In genomic region chr18:33918571-33918970, GRCh38 we compare ENCODE assay signal across 21 cellular contexts.
"Had no signal": no experiment of that assay in that cellular context is flagged by ENCODE, and none has a peak within 500 bp of the region (broad histone marks: within the 10 kb centered on the region; RNA-seq: fewer than 3 reads in every experiment).

No MANE protein-coding gene starts in this region.

- H3K9me3 ChIP-seq: esophagus muscularis mucosa, gastrocnemius medialis, left ventricle myocardium inferior, lower lobe of right lung, spleen, tibial artery, upper lobe of right lung, vagina had no signal

- ATAC-seq: effector memory CD8-positive, alpha-beta T cell; gastrocnemius medialis; lower lobe of right lung; natural killer cell; sciatic nerve; stimulated activated memory B cell treated with anti-CD40 and anti-IgM and Interleukin-4, amounts not matched to agents 10 μg/mL and 1 μg/mL and 100 μg/mL, for 72 hours; upper lobe of right lung had no signal

- H3K9me3 Mint-ChIP-seq: neural crest cell had no signal

- H3K4me3 ChIP-seq: esophagus muscularis mucosa, gastrocnemius medialis, left ventricle myocardium inferior, lower lobe of right lung, spleen, tibial artery, upper lobe of right lung, vagina had no signal

- DNase-seq: effector memory CD8-positive, alpha-beta T cell; gastrocnemius medialis; islet precursor cell; left ventricle myocardium inferior; lower lobe of right lung; natural killer cell; spleen; stimulated activated CD4-positive, alpha-beta T cell treated with anti-CD3 and anti-CD28 coated beads, Interleukin-15, amount 100 ng/mL, for 24 hours; stimulated activated CD4-positive, alpha-beta T cell treated with anti-CD3 and anti-CD28 coated beads, Interleukin-1b, Interleukin-23, amount 100 ng/mL, for 48 hours; stimulated activated CD4-positive, alpha-beta T cell treated with anti-CD3 and anti-CD28 coated beads, Interleukin-4, amount 100 ng/mL, for 24 hours; tibial artery; upper lobe of right lung had no signal

- H3K4me1 ChIP-seq: esophagus muscularis mucosa, gastrocnemius medialis, left ventricle myocardium inferior, lower lobe of right lung, spleen, tibial artery, upper lobe of right lung, vagina had no signal

- H3K4me1 Mint-ChIP-seq: memory B cell; natural killer cell; neural crest cell; stimulated activated memory B cell treated with anti-CD40 and anti-IgM and Interleukin-4, amounts not matched to agents 10 μg/mL and 1 μg/mL and 100 μg/mL, for 72 hours had no signal

- H3K36me3 ChIP-seq: esophagus muscularis mucosa, gastrocnemius medialis, left ventricle myocardium inferior, lower lobe of right lung, spleen, tibial artery, upper lobe of right lung, vagina had no signal

- H3K4me3 Mint-ChIP-seq: effector memory CD8-positive, alpha-beta T cell; memory B cell; mesothelial cell of epicardium; natural killer cell; neural crest cell; stimulated activated memory B cell treated with anti-CD40 and anti-IgM and Interleukin-4, amounts not matched to agents 10 μg/mL and 1 μg/mL and 100 μg/mL, for 72 hours; stimulated activated naive CD8-positive, alpha-beta T cell treated with anti-CD3 and anti-CD28 coated beads, Interleukin-15, Interleukin-2, amounts not matched to agents 100 ng/mL and 50 ng/mL, for 24 hours had no signal

- H3K27me3 Mint-ChIP-seq: effector memory CD8-positive, alpha-beta T cell; memory B cell; stimulated activated memory B cell treated with anti-CD40 and anti-IgM and Interleukin-4, amounts not matched to agents 10 μg/mL and 1 μg/mL and 100 μg/mL, for 72 hours; stimulated activated naive CD8-positive, alpha-beta T cell treated with anti-CD3 and anti-CD28 coated beads, Interleukin-15, Interleukin-2, amounts not matched to agents 100 ng/mL and 50 ng/mL, for 24 hours had no signal

- H3K27ac ChIP-seq: epithelial cell of prostate, esophagus muscularis mucosa, gastrocnemius medialis, left ventricle myocardium inferior, lower lobe of right lung, spleen, tibial artery, upper lobe of right lung, vagina had no signal

- H3K36me3 Mint-ChIP-seq: memory B cell; natural killer cell; stimulated activated memory B cell treated with anti-CD40 and anti-IgM and Interleukin-4, amounts not matched to agents 10 μg/mL and 1 μg/mL and 100 μg/mL, for 72 hours had no signal

- H3K27ac Mint-ChIP-seq: effector memory CD8-positive, alpha-beta T cell; memory B cell; mesothelial cell of epicardium; natural killer cell; stimulated activated memory B cell treated with anti-CD40 and anti-IgM and Interleukin-4, amounts not matched to agents 10 μg/mL and 1 μg/mL and 100 μg/mL, for 72 hours; stimulated activated naive CD8-positive, alpha-beta T cell treated with anti-CD3 and anti-CD28 coated beads, Interleukin-15, Interleukin-2, amounts not matched to agents 100 ng/mL and 50 ng/mL, for 24 hours had no signal

- H3K27me3 ChIP-seq: esophagus muscularis mucosa, gastrocnemius medialis, spleen, tibial artery, upper lobe of right lung, vagina had no signal
